23 cellular contexts compared by ENCODE assay signal in the genomic region with DNA sequence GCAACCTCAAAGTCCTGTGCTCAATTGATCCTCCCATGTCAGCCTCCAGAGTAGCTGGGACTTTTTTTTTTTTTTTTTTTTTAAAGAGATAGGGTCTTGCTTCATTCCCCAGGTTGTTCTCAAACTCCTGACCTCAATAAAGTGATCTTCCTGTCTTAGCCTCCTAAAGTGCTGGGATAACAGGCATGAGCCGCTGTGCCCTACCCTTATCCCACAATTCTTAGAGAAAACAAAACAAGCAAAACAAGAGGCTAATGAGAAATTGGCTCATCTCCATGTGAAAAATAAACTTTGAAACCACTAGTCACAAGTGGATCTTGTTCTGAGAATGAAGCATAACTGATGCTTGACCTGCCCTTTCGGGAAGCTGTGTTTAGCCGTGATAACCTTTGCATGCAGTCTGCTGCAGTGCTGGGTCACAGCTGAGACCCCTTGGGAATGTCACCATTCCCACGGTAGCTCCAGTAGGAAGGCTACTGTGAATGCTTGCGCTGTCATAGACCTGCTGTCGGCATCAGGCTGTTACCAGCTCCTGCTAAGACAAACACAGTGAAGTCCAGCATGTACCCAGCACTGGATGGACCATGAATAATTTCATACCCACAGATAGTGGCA.
DNase-seq lines count a peak whose midpoint lies in the region; ATAC-seq and TF ChIP-seq lines count a peak whose summit lies in the region.
"Had no signal": no experiment of that assay in that cellular context is flagged by ENCODE, and none has a peak within 500 bp of the region (broad histone marks: within the 10 kb centered on the region; RNA-seq: fewer than 3 reads in every experiment).

No MANE protein-coding gene starts in this region.

- no peak overlapping the region for H3K4me2 ChIP-seq in PC-9

- H3K36me3 ChIP-seq in SJCRH30 (no peaks in the 10 kb centered on the region), heart left ventricle (no peaks in the 10 kb centered on the region), PC-9 (ENCODE audit: low read depth) (no peaks in the 10 kb centered on the region), BE2C (no peaks in the 10 kb centered on the region)
- H3K36me3 ChIP-seq: Peyer's patch had no signal

- H3K4me1 Mint-ChIP-seq in nephron: peaks cover 37% of the 10 kb centered on the region
- H3K4me1 Mint-ChIP-seq: activated CD4-positive, alpha-beta T cell treated with anti-CD3 and anti-CD28 coated beads, Interleukin-2, amount 10 ng/mL, durations not matched to agents 7 days and 5 days; activated naive CD8-positive, alpha-beta T cell treated with anti-CD3 and anti-CD28 coated beads, Interleukin-2, amount 50 U/mL, for 24 hours; naive thymus-derived CD8-positive, alpha-beta T cell had no signal

- peak overlapping the region; percentile 9 to 83 (median 74) for H3K27ac Mint-ChIP-seq in nephron
- H3K27ac Mint-ChIP-seq: activated CD4-positive, alpha-beta T cell treated with anti-CD3 and anti-CD28 coated beads, Interleukin-2, amount 10 ng/mL, durations not matched to agents 7 days and 5 days; activated naive CD8-positive, alpha-beta T cell treated with anti-CD3 and anti-CD28 coated beads, Interleukin-2, amount 50 U/mL, for 24 hours; naive thymus-derived CD8-positive, alpha-beta T cell; type B pancreatic cell; WTC11 had no signal

- no peaks in the 10 kb centered on the region for H3K79me2 ChIP-seq in PC-9 (ENCODE audit: low read depth)

- no peaks in the 10 kb centered on the region for H3K27me3 Mint-ChIP-seq in nephron (ENCODE audit: low read depth)
- H3K27me3 Mint-ChIP-seq: activated CD4-positive, alpha-beta T cell treated with anti-CD3 and anti-CD28 coated beads, Interleukin-2, amount 10 ng/mL, durations not matched to agents 7 days and 5 days; activated naive CD8-positive, alpha-beta T cell treated with anti-CD3 and anti-CD28 coated beads, Interleukin-2, amount 50 U/mL, for 24 hours had no signal

- WGBS in heart left ventricle, 4 donors: 34 to 43% (median 39%) methylated on average over 5 to 6 of the region's 6 CpGs

- H3K27me3 ChIP-seq in SJCRH30 (no peaks in the 10 kb centered on the region), heart left ventricle (peaks cover 0 to 2% (median 0%) of the 10 kb centered on the region in 9 donors), PC-9 (ENCODE audit: insufficient read depth, low read depth) (no peaks in the 10 kb centered on the region), BE2C (no peaks in the 10 kb centered on the region)
- H3K27me3 ChIP-seq: body of pancreas, Peyer's patch had no signal

- H3K27ac ChIP-seq in SJCRH30 (peak overlapping the region; percentile 99), heart left ventricle (no peak overlapping the region), PC-9 (no peak overlapping the region), substantia nigra (ENCODE audit: low read depth, low read length, poor library complexity, severe bottlenecking) (no peak overlapping the region)
- H3K27ac ChIP-seq: body of pancreas, Peyer's patch had no signal

- H3K4me3 Mint-ChIP-seq in nephron: no peak overlapping the region
- H3K4me3 Mint-ChIP-seq: activated CD4-positive, alpha-beta T cell treated with anti-CD3 and anti-CD28 coated beads, Interleukin-2, amount 10 ng/mL, durations not matched to agents 7 days and 5 days; activated naive CD8-positive, alpha-beta T cell treated with anti-CD3 and anti-CD28 coated beads, Interleukin-2, amount 50 U/mL, for 24 hours; activated T-cell treated with anti-CD3 and anti-CD28 coated beads, Interleukin-2, amount 50 U/mL, for 4 hours; CD14-positive monocyte; naive thymus-derived CD8-positive, alpha-beta T cell; type B pancreatic cell; WTC11 had no signal

- CTCF ChIA-PET in PC-9 (lab: Charles Lee): no interaction called here

- intact Hi-C loops in heart left ventricle (cut with DNase I): no loop called here
- intact Hi-C loops in PC-9 (cut with micrococcal nuclease; ENCODE audit: unreplicated experiment): no loop called here

- no peaks in the 10 kb centered on the region for H3K36me3 Mint-ChIP-seq in nephron (ENCODE audit: low read depth)
- H3K36me3 Mint-ChIP-seq: CD14-positive monocyte; naive thymus-derived CD8-positive, alpha-beta T cell; type B pancreatic cell; WTC11 had no signal

- BruUV-seq in PC-9 (replicated peaks; lab: Mats Ljungman, UMichigan): no TSS peak

- no peak for TF ChIP-seq CTCF in heart left ventricle (IDR thresholded peaks at IDR 0.05)
- no peak for TF ChIP-seq CTCF in nephron (IDR thresholded peaks at IDR 0.05; ENCODE audit: unreplicated experiment in 3 of 3)
- no peak for TF ChIP-seq CTCF in PC-9 (conservative IDR thresholded peaks at IDR 0.05)
- no peak for TF ChIP-seq CTCF in BE2C (IDR thresholded peaks at IDR 0.05; ENCODE audit: low read depth, low read length)

- H3K4me3 ChIP-seq in SJCRH30 (no peak overlapping the region), heart left ventricle (no peak overlapping the region), PC-9 (no peak overlapping the region), BE2C (ENCODE audit: low read depth, low read length) (no peak overlapping the region)
- H3K4me3 ChIP-seq: body of pancreas, Peyer's patch had no signal

- H4K20me1 ChIP-seq in PC-9 (ENCODE audit: insufficient read depth): no peaks in the 10 kb centered on the region

- no peak for TF ChIP-seq POLR2A in heart left ventricle (IDR thresholded peaks at IDR 0.05)

- POLR2A ChIA-PET in PC-9 (lab: Charles Lee; ENCODE audit: unreplicated experiment): no interaction called here

- peak in 3 of 4 donors; percentile 34 to 83 (median 67) for ATAC-seq in heart left ventricle
- ATAC-seq: activated naive CD8-positive, alpha-beta T cell treated with anti-CD3 and anti-CD28 coated beads, Interleukin-2, amount 50 U/mL, for 24 hours; activated T-cell treated with anti-CD3 and anti-CD28 coated beads, Interleukin-2, amount 50 U/mL, for 4 hours; body of pancreas; naive thymus-derived CD8-positive, alpha-beta T cell had no signal

- H3K4me1 ChIP-seq in SJCRH30 (peaks cover 30% of the 10 kb centered on the region), heart left ventricle (peaks cover 0 to 3% (median 0%) of the 10 kb centered on the region in 12 donors), PC-9 (replicated peaks; ENCODE audit: insufficient read depth) (no peaks in the 10 kb centered on the region), BE2C (no peaks in the 10 kb centered on the region)
- H3K4me1 ChIP-seq: body of pancreas, Peyer's patch had no signal

- no peaks in the 10 kb centered on the region for H3K9me2 ChIP-seq in PC-9 (ENCODE audit: insufficient read depth)

- DNase-seq in DMS79 treated with DMSO at 0.1 percent for 48 hours (lab: John Stamatoyannopoulos, UW): peak; percentile 56
- DNase-seq in SJCRH30: peak; percentile 91 to 95
- DNase-seq in heart left ventricle: peak in 4 of 5 donors; percentile 17 to 60 (median 40)
- no peak for DNase-seq in PC-9
- DNase-seq in BE2C: no peak
- DNase-seq in AG20443 (ENCODE audit: low spot score): no peak
- no peak for DNase-seq in substantia nigra (lab: John Stamatoyannopoulos, UW)
- DNase-seq: activated CD4-positive, alpha-beta T cell treated with anti-CD3 and anti-CD28 coated beads, Interleukin-2, amount 10 ng/mL, durations not matched to agents 7 days and 5 days; activated gamma-delta T cell treated with Interleukin-2 at 50 U/mL for 16 hours; activated naive CD8-positive, alpha-beta T cell treated with anti-CD3 and anti-CD28 coated beads, Interleukin-2, amount 50 U/mL, for 24 hours; activated T-cell treated with anti-CD3 and anti-CD28 coated beads, Interleukin-2, amount 50 U/mL, for 4 hours; body of pancreas; head of caudate nucleus; IMR-90; naive thymus-derived CD8-positive, alpha-beta T cell; NCI-H526; Peyer's patch; stimulated activated CD4-positive, alpha-beta T cell treated with anti-CD3 and anti-CD28 coated beads, Interleukin-2, amount 100 ng/mL, for 24 hours; T1000 had no signal

- no peak overlapping the region for H2AFZ ChIP-seq in PC-9

- H3K9me3 ChIP-seq in SJCRH30 (replicated peaks) (no peaks in the 10 kb centered on the region; the same call in 1 of the 2 replicates), heart left ventricle (peaks cover 0 to 4% (median 0%) of the 10 kb centered on the region in 12 donors), PC-9 (ENCODE audit: insufficient read depth, low read depth) (no peaks in the 10 kb centered on the region), BE2C (no peaks in the 10 kb centered on the region)
- H3K9me3 ChIP-seq: body of pancreas, Peyer's patch had no signal

- H3K9me3 Mint-ChIP-seq in nephron: no peaks in the 10 kb centered on the region
- H3K9me3 Mint-ChIP-seq: activated CD4-positive, alpha-beta T cell treated with anti-CD3 and anti-CD28 coated beads, Interleukin-2, amount 10 ng/mL, durations not matched to agents 7 days and 5 days; activated T-cell treated with anti-CD3 and anti-CD28 coated beads, Interleukin-2, amount 50 U/mL, for 4 hours had no signal

- no peaks in the 10 kb centered on the region for H3F3A ChIP-seq in PC-9 (ENCODE audit: insufficient read depth, low read depth)

Comparison
In these comparisons a context has a peak if more than half of its experiments do, and no peak if none do; other contexts are left out.
1. DNase-seq: peak in DMS79 treated with DMSO at 0.1 percent for 48 hours (single experiment), SJCRH30 (2 of 2) and heart left ventricle (4 of 5); none in PC-9 (0 of 2), BE2C (single experiment), AG20443 (single experiment) and substantia nigra (0 of 49).